9 cellular contexts compared by ENCODE assay signal in genomic region chr7:22697897-22698645, GRCh38. TPM values are rescaled to one million over a fixed set of nuclear protein-coding genes. Genes with fewer than 3 reads are reported as not detected.
A peak's percentile ranks its signal among the peaks of the same experiment; 100 is the strongest.
DNase-seq lines count a peak whose midpoint lies in the region; ATAC-seq lines count a peak whose summit lies in the region.
"Had no signal": no experiment of that assay in that cellular context is flagged by ENCODE, and none has a peak within 500 bp of the region (broad histone marks: within the 10 kb centered on the region; RNA-seq: fewer than 3 reads in every experiment).

No MANE protein-coding gene starts in this region.

- no peaks in the 10 kb centered on the region for H3K36me3 ChIP-seq in BLaER1 treated with 17β-estradiol and CSF1 and Interleukin-3, amounts not matched to agents 10 nM and 100 nM

- peak; percentile 26 for DNase-seq in activated CD4-positive, alpha-beta memory T cell treated with anti-CD3 and anti-CD28 coated beads, Interleukin-2, amount 10 ng/mL, durations not matched to agents 7 days and 5 days
- no peak for DNase-seq in superior temporal gyrus (ENCODE audit: extremely low spot score)
- no peak for DNase-seq in NCI-H187 (lab: John Stamatoyannopoulos, UW)
- DNase-seq in activated effector memory CD4-positive, alpha-beta T cell treated with Interleukin-2 at 50 U/mL for 16 hours: no peak
- DNase-seq in cortex of kidney (lab: John Stamatoyannopoulos, UW): no peak
- DNase-seq: DND-41 had no signal

- no peaks in the 10 kb centered on the region for H3K27me3 ChIP-seq in BLaER1 treated with 17β-estradiol and CSF1 and Interleukin-3, amounts not matched to agents 10 nM and 100 nM

- CTCF ChIA-PET in activated CD4-positive, alpha-beta memory T cell treated with anti-CD3 and anti-CD28 coated beads, Interleukin-2, amount 10 ng/mL, durations not matched to agents 7 days and 5 days (lab: Charles Lee): interaction anchor here (1.1 to 3.7 kb wide), 4 partner anchors 20 to 137 kb away, joined by 3 to 26 read pairs (median 4); partner anchors contain the start of gene IL6

- peak overlapping the region; percentile 23 to 85 (median 54) for H3K4me2 ChIP-seq in BLaER1 treated with 17β-estradiol and CSF1 and Interleukin-3, amounts not matched to agents 10 nM and 100 nM

- H3K27ac ChIP-seq in BLaER1 treated with 17β-estradiol and CSF1 and Interleukin-3, amounts not matched to agents 10 nM and 100 nM: peak overlapping the region in 4 of 11 experiments; percentile 51 to 75 (median 60); a peak in 7 of 22 replicates

- H3K4me1 Mint-ChIP-seq in activated CD4-positive, alpha-beta memory T cell treated with anti-CD3 and anti-CD28 coated beads, Interleukin-2, amount 10 ng/mL, durations not matched to agents 7 days and 5 days: peaks cover 63% of the 10 kb centered on the region

- H3K4me3 Mint-ChIP-seq in activated CD4-positive, alpha-beta memory T cell treated with anti-CD3 and anti-CD28 coated beads, Interleukin-2, amount 10 ng/mL, durations not matched to agents 7 days and 5 days: peak overlapping the region; percentile 1

- H3K27me3 Mint-ChIP-seq in activated CD4-positive, alpha-beta memory T cell treated with anti-CD3 and anti-CD28 coated beads, Interleukin-2, amount 10 ng/mL, durations not matched to agents 7 days and 5 days: peaks cover 3% of the 10 kb centered on the region

- peak; percentile 84 for ATAC-seq in GM19043 (IDR thresholded peaks at IDR 0.05; ENCODE audit: low read depth, unreplicated experiment)
- ATAC-seq in HG03064 (IDR thresholded peaks at IDR 0.05; ENCODE audit: low read depth, unreplicated experiment): peak; percentile 71

- peak overlapping the region in 3 of 11 experiments; percentile 9 to 66 (median 43); a peak in 3 of 22 replicates for H3K9ac ChIP-seq in BLaER1 treated with 17β-estradiol and CSF1 and Interleukin-3, amounts not matched to agents 10 nM and 100 nM

- peaks cover 14 to 95% (median 29%) of the 10 kb centered on the region in 10 experiments for H3K4me1 ChIP-seq in BLaER1 treated with 17β-estradiol and CSF1 and Interleukin-3, amounts not matched to agents 10 nM and 100 nM

- H3K4me3 ChIP-seq in BLaER1 treated with 17β-estradiol and CSF1 and Interleukin-3, amounts not matched to agents 10 nM and 100 nM: no peak overlapping the region

- no peaks in the 10 kb centered on the region for H3K9me3 ChIP-seq in BLaER1 treated with 17β-estradiol and CSF1 and Interleukin-3, amounts not matched to agents 10 nM and 100 nM (replicated peaks in 1 of 11)

- peaks cover 6% of the 10 kb centered on the region for H3K36me3 Mint-ChIP-seq in activated CD4-positive, alpha-beta memory T cell treated with anti-CD3 and anti-CD28 coated beads, Interleukin-2, amount 10 ng/mL, durations not matched to agents 7 days and 5 days (ENCODE audit: low read depth)

- POLR2A ChIA-PET in activated CD4-positive, alpha-beta memory T cell treated with anti-CD3 and anti-CD28 coated beads, Interleukin-2, amount 10 ng/mL, durations not matched to agents 7 days and 5 days (lab: Charles Lee): interaction anchor here (0.6 to 5.1 kb wide), 4 partner anchors 19 to 135 kb away, joined by 3 to 47 read pairs (median 9); no protein-coding TSS in a partner anchor

- no peaks in the 10 kb centered on the region for H4K20me1 ChIP-seq in BLaER1 treated with 17β-estradiol and CSF1 and Interleukin-3, amounts not matched to agents 10 nM and 100 nM

- H3K27ac Mint-ChIP-seq in activated CD4-positive, alpha-beta memory T cell treated with anti-CD3 and anti-CD28 coated beads, Interleukin-2, amount 10 ng/mL, durations not matched to agents 7 days and 5 days: peak overlapping the region; percentile 67

- H3K9me3 Mint-ChIP-seq in activated CD4-positive, alpha-beta memory T cell treated with anti-CD3 and anti-CD28 coated beads, Interleukin-2, amount 10 ng/mL, durations not matched to agents 7 days and 5 days: peaks cover 2% of the 10 kb centered on the region

RNA-seq across cellular contexts. Expression of gene IL6, which starts 28.9 kb away (rescaled TPM):
- total RNA-seq in activated CD4-positive, alpha-beta memory T cell treated with anti-CD3 and anti-CD28 coated beads, Interleukin-2, amount 10 ng/mL, durations not matched to agents 7 days and 5 days: under 1 TPM; 0.40 to 0.53 TPM
